In genomic region chr19:1917926-1918325, GRCh38 we compare ENCODE assay signal across 22 cellular contexts. TPM values are rescaled to one million over a fixed set of nuclear protein-coding genes. Genes with fewer than 3 reads are reported as not detected.
A peak's percentile ranks its signal among the peaks of the same experiment; 100 is the strongest.
DNase-seq lines count a peak whose midpoint lies in the region; ATAC-seq and TF ChIP-seq lines count a peak whose summit lies in the region.
"Had no signal": no experiment of that assay in that cellular context is flagged by ENCODE, and none has a peak within 500 bp of the region (broad histone marks: within the 10 kb centered on the region; RNA-seq: fewer than 3 reads in every experiment).

No MANE protein-coding gene starts in this region.

- peak overlapping the region; percentile 30 for H3K27ac Mint-ChIP-seq in activated naive CD4-positive, alpha-beta T cell treated with anti-CD3 and anti-CD28 coated beads, Interleukin-2, amount 50 U/mL, for 24 hours
- no peak overlapping the region for H3K27ac Mint-ChIP-seq in activated naive CD4-positive, alpha-beta T cell treated with anti-CD3 and anti-CD28 coated beads, Interleukin-2, amount 10 ng/mL, durations not matched to agents 7 days and 5 days
- H3K27ac Mint-ChIP-seq in neural crest cell (ENCODE audit: unreplicated experiment) = no peak overlapping the region
- H3K27ac Mint-ChIP-seq in activated T-helper 1 cell treated with anti-CD3 and anti-CD28 coated beads, Interleukin-12 subunit alpha, Interleukin-12 subunit beta, Interleukin-2, Interleukin-4 antibody, amounts not matched to agents 30 ng/mL and 10 ng/mL and 1 ng/mL, durations not matched to agents 14 hours and 24 hours and 36 hours = no peak overlapping the region
- H3K27ac Mint-ChIP-seq: CD8-positive, alpha-beta T cell; HFFc6 had no signal

- no peaks in the 10 kb centered on the region for H3K9me3 Mint-ChIP-seq in activated naive CD4-positive, alpha-beta T cell treated with anti-CD3 and anti-CD28 coated beads, Interleukin-2, amount 50 U/mL, for 24 hours
- H3K9me3 Mint-ChIP-seq in activated naive CD4-positive, alpha-beta T cell treated with anti-CD3 and anti-CD28 coated beads, Interleukin-2, amount 10 ng/mL, durations not matched to agents 7 days and 5 days = no peaks in the 10 kb centered on the region
- no peaks in the 10 kb centered on the region for H3K9me3 Mint-ChIP-seq in neural crest cell
- no peaks in the 10 kb centered on the region for H3K9me3 Mint-ChIP-seq in activated T-helper 1 cell treated with anti-CD3 and anti-CD28 coated beads, Interleukin-12 subunit alpha, Interleukin-12 subunit beta, Interleukin-2, Interleukin-4 antibody, amounts not matched to agents 30 ng/mL and 10 ng/mL and 1 ng/mL, durations not matched to agents 14 hours and 24 hours and 36 hours
- H3K9me3 Mint-ChIP-seq: CD4-positive, CD25-positive, alpha-beta regulatory T cell; CD8-positive, alpha-beta T cell; HFFc6 had no signal

- no peaks in the 10 kb centered on the region for H3K9me3 ChIP-seq in breast epithelium
- H3K9me3 ChIP-seq: BLaER1, Caco-2, HAP-1 had no signal

- H3K4me1 Mint-ChIP-seq in activated naive CD4-positive, alpha-beta T cell treated with anti-CD3 and anti-CD28 coated beads, Interleukin-2, amount 50 U/mL, for 24 hours = no peaks in the 10 kb centered on the region
- H3K4me1 Mint-ChIP-seq in activated naive CD4-positive, alpha-beta T cell treated with anti-CD3 and anti-CD28 coated beads, Interleukin-2, amount 10 ng/mL, durations not matched to agents 7 days and 5 days = peaks cover 18% of the 10 kb centered on the region
- no peaks in the 10 kb centered on the region for H3K4me1 Mint-ChIP-seq in neural crest cell
- H3K4me1 Mint-ChIP-seq in activated T-helper 1 cell treated with anti-CD3 and anti-CD28 coated beads, Interleukin-12 subunit alpha, Interleukin-12 subunit beta, Interleukin-2, Interleukin-4 antibody, amounts not matched to agents 30 ng/mL and 10 ng/mL and 1 ng/mL, durations not matched to agents 14 hours and 24 hours and 36 hours (ENCODE audit: low read depth) = peaks cover under 1% of the 10 kb centered on the region

- H3K27me3 Mint-ChIP-seq in activated naive CD4-positive, alpha-beta T cell treated with anti-CD3 and anti-CD28 coated beads, Interleukin-2, amount 50 U/mL, for 24 hours = no peaks in the 10 kb centered on the region
- no peaks in the 10 kb centered on the region for H3K27me3 Mint-ChIP-seq in activated naive CD4-positive, alpha-beta T cell treated with anti-CD3 and anti-CD28 coated beads, Interleukin-2, amount 10 ng/mL, durations not matched to agents 7 days and 5 days
- no peaks in the 10 kb centered on the region for H3K27me3 Mint-ChIP-seq in neural crest cell (ENCODE audit: low read depth)
- H3K27me3 Mint-ChIP-seq in activated T-helper 1 cell treated with anti-CD3 and anti-CD28 coated beads, Interleukin-12 subunit alpha, Interleukin-12 subunit beta, Interleukin-2, Interleukin-4 antibody, amounts not matched to agents 30 ng/mL and 10 ng/mL and 1 ng/mL, durations not matched to agents 14 hours and 24 hours and 36 hours (ENCODE audit: insufficient read depth) = no peaks in the 10 kb centered on the region
- H3K27me3 Mint-ChIP-seq: B cell; CD4-positive, CD25-positive, alpha-beta regulatory T cell had no signal

- no peaks in the 10 kb centered on the region for H3K36me3 Mint-ChIP-seq in activated naive CD4-positive, alpha-beta T cell treated with anti-CD3 and anti-CD28 coated beads, Interleukin-2, amount 50 U/mL, for 24 hours
- H3K36me3 Mint-ChIP-seq in activated naive CD4-positive, alpha-beta T cell treated with anti-CD3 and anti-CD28 coated beads, Interleukin-2, amount 10 ng/mL, durations not matched to agents 7 days and 5 days = peaks cover 18% of the 10 kb centered on the region
- peaks cover 4% of the 10 kb centered on the region for H3K36me3 Mint-ChIP-seq in neural crest cell (ENCODE audit: low read depth)
- H3K36me3 Mint-ChIP-seq in activated T-helper 1 cell treated with anti-CD3 and anti-CD28 coated beads, Interleukin-12 subunit alpha, Interleukin-12 subunit beta, Interleukin-2, Interleukin-4 antibody, amounts not matched to agents 30 ng/mL and 10 ng/mL and 1 ng/mL, durations not matched to agents 14 hours and 24 hours and 36 hours (ENCODE audit: low read depth) = peaks cover 6% of the 10 kb centered on the region

- intact Hi-C loops in activated T-helper 1 cell treated with anti-CD3 and anti-CD28 coated beads, Interleukin-12 subunit alpha, Interleukin-12 subunit beta, Interleukin-2, Interleukin-4 antibody, amounts not matched to agents 30 ng/mL and 10 ng/mL and 1 ng/mL, durations not matched to agents 14 hours and 24 hours and 36 hours (cut with micrococcal nuclease) = no loop called here
- intact Hi-C loops in breast epithelium (cut with DNase I; ENCODE audit: low total_unique reads) = no loop called here

- no peaks in the 10 kb centered on the region for H3K27me3 ChIP-seq in breast epithelium
- H3K27me3 ChIP-seq: BLaER1 had no signal

- no peak for ATAC-seq in HG03565 (IDR thresholded peaks at IDR 0.05; ENCODE audit: unreplicated experiment)
- ATAC-seq: CD8-positive, alpha-beta T cell; GM12878 had no signal

- TF ChIP-seq CTCF in RWPE1 (conservative IDR thresholded peaks at IDR 0.05; ENCODE audit: low read depth) (no peak), neural crest cell (conservative IDR thresholded peaks at IDR 0.05) (no peak), breast epithelium (IDR thresholded peaks at IDR 0.05) (no peak)

- CTCF ChIA-PET in activated naive CD4-positive, alpha-beta T cell treated with anti-CD3 and anti-CD28 coated beads, Interleukin-2, amount 10 ng/mL, durations not matched to agents 7 days and 5 days (lab: Charles Lee) = no interaction called here
- CTCF ChIA-PET in RWPE1 (lab: Yijun Ruan, JAX) = interaction anchor here (0.6 to 0.7 kb wide), 2 partner anchors 23 to 46 kb away, joined by 3 read pairs; no protein-coding TSS in a partner anchor

- no peak for TF ChIP-seq POLR2A in breast epithelium (IDR thresholded peaks at IDR 0.05)

- peaks cover 0 to 7% of the 10 kb centered on the region in 2 donors for H3K4me1 ChIP-seq in breast epithelium
- H3K4me1 ChIP-seq: Caco-2, HAP-1 had no signal

- no peak overlapping the region for H3K4me3 ChIP-seq in breast epithelium
- H3K4me3 ChIP-seq: BLaER1, GM12878, GM23248, HAP-1 had no signal

- no peaks in the 10 kb centered on the region for H3K36me3 ChIP-seq in breast epithelium

- POLR2A ChIA-PET in RWPE1 (lab: Yijun Ruan, JAX; ENCODE audit: low non-redundant PET) = no interaction called here

- H3K4me3 Mint-ChIP-seq in activated naive CD4-positive, alpha-beta T cell treated with anti-CD3 and anti-CD28 coated beads, Interleukin-2, amount 50 U/mL, for 24 hours = no peak overlapping the region
- no peak overlapping the region for H3K4me3 Mint-ChIP-seq in activated naive CD4-positive, alpha-beta T cell treated with anti-CD3 and anti-CD28 coated beads, Interleukin-2, amount 10 ng/mL, durations not matched to agents 7 days and 5 days
- H3K4me3 Mint-ChIP-seq in neural crest cell = peak overlapping the region; percentile 31
- H3K4me3 Mint-ChIP-seq in activated T-helper 1 cell treated with anti-CD3 and anti-CD28 coated beads, Interleukin-12 subunit alpha, Interleukin-12 subunit beta, Interleukin-2, Interleukin-4 antibody, amounts not matched to agents 30 ng/mL and 10 ng/mL and 1 ng/mL, durations not matched to agents 14 hours and 24 hours and 36 hours = no peak overlapping the region
- H3K4me3 Mint-ChIP-seq: B cell; CD8-positive, alpha-beta T cell; HFFc6 had no signal

- no peak for DNase-seq in activated naive CD4-positive, alpha-beta T cell treated with anti-CD3 and anti-CD28 coated beads, Interleukin-2, amount 10 ng/mL, durations not matched to agents 7 days and 5 days
- peak; percentile 16 for DNase-seq in D341Med (ENCODE audit: low spot score)
- no peak for DNase-seq in RWPE1 (ENCODE audit: low spot score)
- no peak for DNase-seq in neural crest cell (ENCODE audit: low read depth, low spot score)
- no peak for DNase-seq in activated T-helper 1 cell treated with anti-CD3 and anti-CD28 coated beads, Interleukin-12 subunit alpha, Interleukin-12 subunit beta, Interleukin-2, Interleukin-4 antibody, amounts not matched to agents 30 ng/mL and 10 ng/mL and 1 ng/mL, durations not matched to agents 14 hours and 24 hours and 36 hours (ENCODE audit: low spot score)
- no peak for DNase-seq in breast epithelium (ENCODE audit: low spot score in 2 of 2)
- DNase-seq: Caco-2; CD4-positive, CD25-positive, alpha-beta regulatory T cell; CD8-positive, alpha-beta T cell; DMS 273 treated with DMSO at 0.1 percent for 48 hours; DMS79; EL; GM23248; HFFc6 had no signal

- H3K27ac ChIP-seq in RWPE1 (peak overlapping the region; percentile 35), breast epithelium (no peak overlapping the region)
- H3K27ac ChIP-seq: 22Rv1, BLaER1, C4-2B, GM23248 had no signal

RNA-seq across cellular contexts. Expression of gene ADAT3, which starts 12.7 kb away (rescaled TPM):
- 13.7 and 14.1 TPM in 2 replicates for total RNA-seq in neural crest cell
- total RNA-seq in activated T-helper 1 cell treated with anti-CD3 and anti-CD28 coated beads, Interleukin-12 subunit alpha, Interleukin-12 subunit beta, Interleukin-2, Interleukin-4 antibody, amounts not matched to agents 30 ng/mL and 10 ng/mL and 1 ng/mL, durations not matched to agents 14 hours and 24 hours and 36 hours = 8.4 and 9.6 TPM in 2 replicates
- total RNA-seq in breast epithelium = 1 to 10 TPM; 1.1 to 5.4 (median 4.9) TPM

RNA-seq across cellular contexts. Expression of gene SCAMP4, which starts 12.7 kb away (rescaled TPM):
- total RNA-seq in neural crest cell = 71.2 and 79.9 TPM in 2 replicates
- 38.0 and 41.5 TPM in 2 replicates for total RNA-seq in activated T-helper 1 cell treated with anti-CD3 and anti-CD28 coated beads, Interleukin-12 subunit alpha, Interleukin-12 subunit beta, Interleukin-2, Interleukin-4 antibody, amounts not matched to agents 30 ng/mL and 10 ng/mL and 1 ng/mL, durations not matched to agents 14 hours and 24 hours and 36 hours
- 10 to 100 TPM; 41.4 to 66.6 (median 44.6) TPM for total RNA-seq in breast epithelium

RNA-seq across cellular contexts. Expression of gene CSNK1G2, which starts 23.0 kb away (rescaled TPM):
- total RNA-seq in neural crest cell = 130 and 133 TPM in 2 replicates
- 95.2 and 101 TPM in 2 replicates for total RNA-seq in activated T-helper 1 cell treated with anti-CD3 and anti-CD28 coated beads, Interleukin-12 subunit alpha, Interleukin-12 subunit beta, Interleukin-2, Interleukin-4 antibody, amounts not matched to agents 30 ng/mL and 10 ng/mL and 1 ng/mL, durations not matched to agents 14 hours and 24 hours and 36 hours
- 10 to 100 TPM; 31.5 to 76.7 (median 68.2) TPM for total RNA-seq in breast epithelium

RNA-seq across cellular contexts. Expression of gene ABHD17A, which starts 32.6 kb away (rescaled TPM):
- total RNA-seq in neural crest cell (73.9 and 74.1 TPM in 2 replicates), breast epithelium (10 to 100 TPM; 62.4 to 81.3 (median 76.0) TPM)
- 115 TPM in 2 replicates for total RNA-seq in activated T-helper 1 cell treated with anti-CD3 and anti-CD28 coated beads, Interleukin-12 subunit alpha, Interleukin-12 subunit beta, Interleukin-2, Interleukin-4 antibody, amounts not matched to agents 30 ng/mL and 10 ng/mL and 1 ng/mL, durations not matched to agents 14 hours and 24 hours and 36 hours

RNA-seq across cellular contexts. Expression of gene KLF16, which starts 54.5 kb away (rescaled TPM):
- total RNA-seq in neural crest cell (18.9 and 20.7 TPM in 2 replicates), breast epithelium (1 to 10 TPM; 2.9 to 4.6 (median 4.1) TPM)
- total RNA-seq in activated T-helper 1 cell treated with anti-CD3 and anti-CD28 coated beads, Interleukin-12 subunit alpha, Interleukin-12 subunit beta, Interleukin-2, Interleukin-4 antibody, amounts not matched to agents 30 ng/mL and 10 ng/mL and 1 ng/mL, durations not matched to agents 14 hours and 24 hours and 36 hours = 34.5 and 39.1 TPM in 2 replicates
